Comparison of ENCODE assay signal across 19 cellular contexts in genomic region chr1:200869376-200869752, GRCh38. TPM values are rescaled to one million over a fixed set of nuclear protein-coding genes. Genes with fewer than 3 reads are reported as not detected.
DNase-seq lines count a peak whose midpoint lies in the region; ATAC-seq and TF ChIP-seq lines count a peak whose summit lies in the region.
"Had no signal": no experiment of that assay in that cellular context is flagged by ENCODE, and none has a peak within 500 bp of the region (broad histone marks: within the 10 kb centered on the region; RNA-seq: fewer than 3 reads in every experiment).

No MANE protein-coding gene starts in this region.

- TF ChIP-seq CTCF in DOHH2 (IDR thresholded peaks at IDR 0.05; ENCODE audit: low read depth, low read length, poor library complexity, severe bottlenecking) (no peak), RWPE2 (IDR thresholded peaks at IDR 0.05; ENCODE audit: poor library complexity, severe bottlenecking) (no peak)

- H2BK12ac ChIP-seq in neuronal stem cell (ENCODE audit: low read length), result no peak overlapping the region

- no peak overlapping the region for H2AFZ ChIP-seq in neuronal stem cell (ENCODE audit: low read length)

- no peak overlapping the region for H4K91ac ChIP-seq in neuronal stem cell (ENCODE audit: low read depth, low read length, poor library complexity)

- H3K18ac ChIP-seq in neuronal stem cell (ENCODE audit: low read length), result no peak overlapping the region

- no peak overlapping the region for H2BK15ac ChIP-seq in neuronal stem cell (ENCODE audit: low read length)

- intact Hi-C loops in Right ventricle myocardium superior (cut with DNase I), result no loop called here

- no peak overlapping the region for H3K23ac ChIP-seq in neuronal stem cell (ENCODE audit: low read depth, low read length, poor library complexity)

- H3K9me3 ChIP-seq in DOHH2 (ENCODE audit: control insufficient read depth, insufficient read depth, low read length) (no peaks in the 10 kb centered on the region), RWPE2 (ENCODE audit: severe bottlenecking) (no peaks in the 10 kb centered on the region), neuronal stem cell (replicated peaks in 1 of 2; ENCODE audit: control insufficient read depth in 2 of 2, insufficient read depth in 1 of 2, low read depth in 1 of 2, low read length in 2 of 2) (no peaks in the 10 kb centered on the region)
- H3K9me3 ChIP-seq: breast epithelium, MG63 had no signal

- no peaks in the 10 kb centered on the region for H4K20me1 ChIP-seq in DOHH2 (ENCODE audit: control insufficient read depth, insufficient read depth, low read depth, low read length)

- H2AK5ac ChIP-seq in neuronal stem cell (ENCODE audit: low read depth, low read length), result no peak overlapping the region

- peak overlapping the region; percentile 25 for H3K14ac ChIP-seq in neuronal stem cell (ENCODE audit: low read length)

- H2BK5ac ChIP-seq in neuronal stem cell (ENCODE audit: low read length), result no peak overlapping the region

- peak; percentile 2 for ATAC-seq in GM21825 (IDR thresholded peaks at IDR 0.05; ENCODE audit: unreplicated experiment)
- peak; percentile 13; the same call in 2 of the 3 replicates for ATAC-seq in RWPE2 (ENCODE audit: low read depth)
- ATAC-seq in Right ventricle myocardium superior (ENCODE audit: poor library complexity), result no peak
- ATAC-seq in HG03039 (IDR thresholded peaks at IDR 0.05; ENCODE audit: unreplicated experiment), result no peak
- ATAC-seq: left lobe of liver had no signal

- H3K9ac ChIP-seq in neuronal stem cell (ENCODE audit: low read depth, low read length, poor library complexity), result no peak overlapping the region

- H3K9me2 ChIP-seq in DOHH2 (replicated peaks; ENCODE audit: control insufficient read depth, low read length), result no peaks in the 10 kb centered on the region

- no peak overlapping the region for H2BK120ac ChIP-seq in neuronal stem cell (ENCODE audit: low read depth, low read length)

- no peak overlapping the region for H3K4ac ChIP-seq in neuronal stem cell (ENCODE audit: low read length)

- no peak overlapping the region for H4K8ac ChIP-seq in neuronal stem cell (ENCODE audit: low read depth, low read length)

- H3K4me2 ChIP-seq in DOHH2 (ENCODE audit: low read length) (peak overlapping the region; percentile 12; the same call in 1 of the 2 replicates), neuronal stem cell (ENCODE audit: insufficient read depth, low read length, poor library complexity, severe bottlenecking) (no peak overlapping the region)

- H3K27ac ChIP-seq in DOHH2 (ENCODE audit: low read depth, low read length), result no peak overlapping the region
- H3K27ac ChIP-seq in RWPE2 (ENCODE audit: poor library complexity, severe bottlenecking), result no peak overlapping the region
- no peak overlapping the region for H3K27ac ChIP-seq in neuronal stem cell (replicated peaks; ENCODE audit: low read length)
- H3K27ac ChIP-seq: breast epithelium, SK-N-MC had no signal

- H3K79me2 ChIP-seq in DOHH2 (ENCODE audit: control insufficient read depth, low read length), result no peaks in the 10 kb centered on the region

- H3F3A ChIP-seq in DOHH2 (ENCODE audit: control insufficient read depth, insufficient read depth), result no peaks in the 10 kb centered on the region

- H3K79me1 ChIP-seq in neuronal stem cell (ENCODE audit: low read depth, low read length), result no peaks in the 10 kb centered on the region

- H3K4me1 ChIP-seq in DOHH2 (ENCODE audit: control insufficient read depth, low read length) (peaks cover 13% of the 10 kb centered on the region), RWPE2 (ENCODE audit: insufficient read depth, poor library complexity, severe bottlenecking) (no peaks in the 10 kb centered on the region), neuronal stem cell (ENCODE audit: control insufficient read depth in 2 of 2, insufficient read depth in 1 of 2, low read depth in 1 of 2, low read length in 2 of 2) (peaks cover 0 to 8% of the 10 kb centered on the region in 2 donors)

- WGBS in neuronal stem cell (ENCODE audit: extremely low coverage in 2 of 2, insufficient read length in 2 of 2, insufficient replicate concordance in 1 of 2), 2 donors, result no CpG with 5 or more reads among the region's 5 CpGs

- H3K4me3 ChIP-seq in DOHH2 (ENCODE audit: low read length) (no peak overlapping the region), RWPE2 (ENCODE audit: severe bottlenecking) (no peak overlapping the region), neuronal stem cell (ENCODE audit: low read length in 2 of 2) (no peak overlapping the region)
- H3K4me3 ChIP-seq: breast epithelium, MG63, SK-N-MC had no signal

- peaks cover 16% of the 10 kb centered on the region for H3K27me3 ChIP-seq in DOHH2 (ENCODE audit: control insufficient read depth, low read length)
- peaks cover 2% of the 10 kb centered on the region for H3K27me3 ChIP-seq in RWPE2 (ENCODE audit: insufficient read depth, poor library complexity, severe bottlenecking)
- no peaks in the 10 kb centered on the region for H3K27me3 ChIP-seq in neuronal stem cell (ENCODE audit: control insufficient read depth in 3 of 3, insufficient read depth in 3 of 3, low read depth in 1 of 3, low read length in 3 of 3)
- H3K27me3 ChIP-seq: MG63 had no signal

- no peak for DNase-seq in RWPE2 (ENCODE audit: low spot score)
- no peak for DNase-seq in neuronal stem cell (ENCODE audit: low spot score)
- no peak for DNase-seq in Right ventricle myocardium superior
- DNase-seq in AG08396 (ENCODE audit: low spot score), result no peak
- DNase-seq: C1 segment of cervical spinal cord; DMS53; HFFc6; MG63; NCI-H187 treated with DMSO at 0.1 percent for 48 hours; stimulated activated CD4-positive, alpha-beta T cell treated with anti-CD3 and anti-CD28 coated beads, Interleukin-2, amount 100 ng/mL, for 48 hours had no signal

- H3K36me3 ChIP-seq in DOHH2 (ENCODE audit: control insufficient read depth, low read length) (no peaks in the 10 kb centered on the region), RWPE2 (ENCODE audit: low read depth) (no peaks in the 10 kb centered on the region; the same call in 1 of the 2 replicates), neuronal stem cell (replicated peaks in 1 of 2; ENCODE audit: control insufficient read depth in 2 of 2, insufficient read depth in 2 of 2, low read length in 2 of 2) (peaks cover 0 to 10% of the 10 kb centered on the region in 2 donors)
- H3K36me3 ChIP-seq: breast epithelium had no signal

RNA-seq across cellular contexts. Expression of gene GPR25, which starts 3.4 kb away (rescaled TPM):
- polyA plus RNA-seq in neuronal stem cell (2013, experiment 1 of 2), result not detected
- polyA plus RNA-seq in neuronal stem cell (2013, experiment 2 of 2), result not detected
- not detected for total RNA-seq in Right ventricle myocardium superior
- total RNA-seq: activated T-cell treated with anti-CD3 and anti-CD28 coated beads, Interleukin-2, amount 50 U/mL, for 72 hours; dermis microvascular lymphatic vessel endothelial cell; HFFc6; left lobe of liver; osteoblast had no signal

RNA-seq across cellular contexts. Expression of gene INAVA, which starts 25.3 kb away (rescaled TPM):
- 30.9 TPM for polyA plus RNA-seq in neuronal stem cell (2013, experiment 1 of 2)
- polyA plus RNA-seq in neuronal stem cell (2013, experiment 2 of 2), result 29.8 TPM
- not detected for total RNA-seq in Right ventricle myocardium superior
- total RNA-seq: activated T-cell treated with anti-CD3 and anti-CD28 coated beads, Interleukin-2, amount 50 U/mL, for 72 hours; dermis microvascular lymphatic vessel endothelial cell; HFFc6 had no signal

Comparison
In these comparisons a context has a peak if more than half of its experiments do, and no peak if none do; other contexts are left out.
1. ATAC-seq: peak in GM21825 (single experiment) and RWPE2 (single experiment); none in Right ventricle myocardium superior (single experiment) and HG03039 (single experiment).